Comparison of ENCODE assay signal across 8 cellular contexts in the genomic region with DNA sequence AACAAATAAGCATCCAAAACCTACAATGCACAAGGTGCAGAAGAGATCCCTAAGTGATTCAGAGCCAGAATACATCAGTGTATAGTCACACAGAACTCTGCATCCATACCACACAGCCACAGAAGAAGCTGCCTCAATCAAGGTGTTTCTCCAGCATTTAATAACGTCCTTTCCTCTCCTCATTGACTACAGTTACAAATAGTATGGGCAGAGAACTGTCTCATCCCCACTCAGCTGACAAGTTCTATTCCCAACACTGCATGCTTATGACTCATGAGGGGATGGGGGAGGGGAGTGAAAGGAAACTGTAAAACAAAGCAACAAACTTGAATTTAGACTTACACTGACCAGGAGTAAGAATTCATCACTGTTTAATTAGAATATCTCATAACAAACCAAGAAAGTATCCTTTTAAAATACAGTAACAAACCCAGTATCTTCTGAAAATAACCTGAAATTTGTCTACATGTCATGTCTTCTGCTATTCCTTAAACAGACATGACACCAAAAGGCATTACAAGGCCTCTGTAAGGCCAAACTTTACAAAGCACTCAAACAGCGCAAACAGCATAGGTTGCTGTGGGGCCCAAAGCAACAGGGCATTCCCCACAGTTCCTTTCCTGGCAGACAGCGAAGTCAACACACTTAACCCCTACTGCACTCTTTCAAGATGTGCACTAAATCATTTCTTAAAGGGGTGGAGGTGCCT. TPM values are rescaled to one million over a fixed set of nuclear protein-coding genes. Genes with fewer than 3 reads are reported as not detected.
DNase-seq lines count a peak whose midpoint lies in the region; ATAC-seq and TF ChIP-seq lines count a peak whose summit lies in the region.

No MANE protein-coding gene starts in this region.

- 0 out of 2 replicates have a peak overlapping the region, but pooled peaks have one; percentile 7 for H3K9ac ChIP-seq in PC-3 (ENCODE audit: low read length)

- H3K4me1 Mint-ChIP-seq in CD4-positive, alpha-beta memory T cell, result peaks cover 50 to 86% (median 67%) of the 10 kb centered on the region in 4 donors
- H3K4me1 Mint-ChIP-seq in GM23338, result peaks cover 45% of the 10 kb centered on the region

- H3K36me3 Mint-ChIP-seq in CD4-positive, alpha-beta memory T cell, result peaks cover 0 to 19% of the 10 kb centered on the region in 2 donors
- H3K36me3 Mint-ChIP-seq in GM23338 (ENCODE audit: low read depth), result no peaks in the 10 kb centered on the region; the same call in 2 of the 3 replicates

- peak overlapping the region; percentile 28 to 81 (median 67) for H3K4me3 Mint-ChIP-seq in CD4-positive, alpha-beta memory T cell
- peak overlapping the region; percentile 19; the same call in 1 of the 3 replicates for H3K4me3 Mint-ChIP-seq in GM23338

- H4K20me1 ChIP-seq in GM23338 (replicated peaks; ENCODE audit: insufficient read depth) (peaks cover 81% of the 10 kb centered on the region), PC-3 (ENCODE audit: low read length) (peaks cover 43% of the 10 kb centered on the region)

- no peaks in the 10 kb centered on the region for H3K27me3 Mint-ChIP-seq in CD4-positive, alpha-beta memory T cell
- peaks cover 11% of the 10 kb centered on the region for H3K27me3 Mint-ChIP-seq in GM23338 (ENCODE audit: insufficient read depth, low read depth, poor library complexity)

- TF ChIP-seq CTCF in GM23338 (conservative IDR thresholded peaks at IDR 0.05; ENCODE audit: low read depth in 2 of 2) (no peak), PC-3 (conservative IDR thresholded peaks at IDR 0.05; ENCODE audit: low read depth, low read length) (no peak), astrocyte of the spinal cord (IDR thresholded peaks at IDR 0.05; ENCODE audit: low read depth, low read length) (no peak)

- intact Hi-C loops in CD4-positive, alpha-beta memory T cell (cut with micrococcal nuclease), result loop anchor here (1.0 kb wide), 2 partner anchors 12 to 30 kb away; a partner anchor contains a TSS
- intact Hi-C loops in PC-3 (cut with micrococcal nuclease), result loop anchor here (2.0 to 5.0 kb wide), 2 partner anchors 15 to 46 kb away; no protein-coding TSS in a partner anchor

- no TSS peak for BruUV-seq in PC-3 (replicated peaks; lab: Mats Ljungman, UMichigan)

- H3K36me3 ChIP-seq in CD4-positive, alpha-beta memory T cell (ENCODE audit: insufficient read depth, low read length), result no peaks in the 10 kb centered on the region
- H3K36me3 ChIP-seq in GM23338 (ENCODE audit: insufficient read depth) (no peaks in the 10 kb centered on the region), PC-3 (ENCODE audit: low read depth, low read length) (0 out of 2 replicates have a peak, but pooled peaks cover 2% of the 10 kb centered on the region)

- H3K27ac ChIP-seq in CD4-positive, alpha-beta memory T cell (ENCODE audit: low read depth, low read length), result peak overlapping the region; percentile 55
- H3K27ac ChIP-seq in GM23338 (ENCODE audit: low read depth) (peak overlapping the region; percentile 57; the same call in 1 of the 2 replicates), PC-3 (ENCODE audit: low read length) (peak overlapping the region; percentile 65)

- DNase-seq in CD4-positive, alpha-beta memory T cell, result peak in 4 of 5 donors; percentile 32 to 74 (median 48)
- DNase-seq in GM23338 (ENCODE audit: low spot score), result no peak
- DNase-seq in PC-3, result peak; percentile 74
- DNase-seq in astrocyte of the spinal cord (ENCODE audit: low read depth, low spot score), result peak; percentile 87
- peak; percentile 75 for DNase-seq in hepatic stellate cell (ENCODE audit: low spot score)
- peak; percentile 62 for DNase-seq in skeletal muscle cell (ENCODE audit: low read depth)
- DNase-seq in NCI-H748 treated with DMSO at 0.1 percent for 48 hours (lab: John Stamatoyannopoulos, UW), result no peak
- no peak for DNase-seq in T1000 (lab: John Stamatoyannopoulos, UW)

- in situ Hi-C loops in astrocyte of the spinal cord (cut with HindIII; ENCODE audit: low sequenced_read_pairs), result no loop called here

- peaks cover 100% of the 10 kb centered on the region for H3K79me2 ChIP-seq in GM23338 (replicated peaks; ENCODE audit: insufficient read depth)
- peaks cover 98% of the 10 kb centered on the region for H3K79me2 ChIP-seq in PC-3 (ENCODE audit: low read length)

- peak overlapping the region; percentile 69 to 92 (median 89) for H3K27ac Mint-ChIP-seq in CD4-positive, alpha-beta memory T cell
- H3K27ac Mint-ChIP-seq in GM23338, result peak overlapping the region; percentile 48; the same call in 1 of the 2 replicates

- H3K4me2 ChIP-seq in GM23338 (peak overlapping the region; percentile 55; the same call in 1 of the 2 replicates), PC-3 (ENCODE audit: low read length) (peak overlapping the region; percentile 72)

- no peaks in the 10 kb centered on the region for H3K9me3 ChIP-seq in CD4-positive, alpha-beta memory T cell (ENCODE audit: control insufficient read depth in 1 of 2, low read length in 2 of 2)
- H3K9me3 ChIP-seq in PC-3 (ENCODE audit: low read length), result no peaks in the 10 kb centered on the region

- POLR2A ChIA-PET in CD4-positive, alpha-beta memory T cell (lab: Charles Lee; ENCODE audit: partially characterized antibody), result interaction anchor here (0.9 to 2.0 kb wide), 4 partner anchors 11 to 30 kb away, joined by 3 to 6 read pairs (median 4); no protein-coding TSS in a partner anchor
- POLR2A ChIA-PET in PC-3 (lab: Charles Lee; ENCODE audit: unreplicated experiment), result no interaction called here

- H3K4me3 ChIP-seq in CD4-positive, alpha-beta memory T cell (ENCODE audit: low read length in 2 of 2), result peak overlapping the region in 1 of 2 donors; percentile 8
- H3K4me3 ChIP-seq in GM23338 (no peak overlapping the region), PC-3 (ENCODE audit: low read length) (peak overlapping the region; percentile 36; the same call in 1 of the 2 replicates), astrocyte of the spinal cord (ENCODE audit: low read depth, low read length) (no peak overlapping the region), skeletal muscle cell (ENCODE audit: low read depth, low read length) (no peak overlapping the region)

- peaks cover 0 to under 1% (median 0%) of the 10 kb centered on the region in 8 donors for H3K9me3 Mint-ChIP-seq in CD4-positive, alpha-beta memory T cell
- no peaks in the 10 kb centered on the region for H3K9me3 Mint-ChIP-seq in GM23338

- H3F3A ChIP-seq in GM23338 (replicated peaks; ENCODE audit: low read depth) (peaks cover 3% of the 10 kb centered on the region; the same call in 1 of the 2 replicates), PC-3 (ENCODE audit: low read length, unreplicated experiment) (peaks cover 8% of the 10 kb centered on the region)

- ATAC-seq in GM23338 (peak; percentile 55), PC-3 (peak; percentile 92)

- CTCF ChIA-PET in CD4-positive, alpha-beta memory T cell (lab: Charles Lee; ENCODE audit: partially characterized antibody), result interaction anchor here (0.6 to 1.0 kb wide), 2 partner anchors 30 to 181 kb away, joined by 3 read pairs; no protein-coding TSS in a partner anchor
- CTCF ChIA-PET in PC-3 (lab: Charles Lee), result no interaction called here

- no peak overlapping the region for H2AFZ ChIP-seq in GM23338
- H2AFZ ChIP-seq in PC-3 (ENCODE audit: low read length), result no peak overlapping the region

- H3K4me1 ChIP-seq in CD4-positive, alpha-beta memory T cell (ENCODE audit: insufficient read depth, low read length), result peaks cover 72% of the 10 kb centered on the region
- H3K4me1 ChIP-seq in GM23338 (ENCODE audit: insufficient read depth), result peaks cover 46% of the 10 kb centered on the region
- H3K4me1 ChIP-seq in PC-3 (ENCODE audit: insufficient read depth, low read length), result peaks cover 24% of the 10 kb centered on the region

- no peaks in the 10 kb centered on the region for H3K27me3 ChIP-seq in CD4-positive, alpha-beta memory T cell (ENCODE audit: insufficient read depth, low read length)
- H3K27me3 ChIP-seq in GM23338 (ENCODE audit: insufficient read depth), result no peaks in the 10 kb centered on the region
- no peaks in the 10 kb centered on the region for H3K27me3 ChIP-seq in PC-3 (ENCODE audit: low read length)

- H3K9me2 ChIP-seq in GM23338 (ENCODE audit: insufficient read depth), result no peaks in the 10 kb centered on the region
- no peaks in the 10 kb centered on the region for H3K9me2 ChIP-seq in PC-3 (replicated peaks; ENCODE audit: low read length)

TF ChIP-seq in GM23338, 12 proteins besides CTCF, POLR2A, EP300 and RAD21 (continues in another document):
- TF ChIP-seq JUNB (IDR thresholded peaks at IDR 0.05; ENCODE audit: unreplicated experiment), result no peak
- TF ChIP-seq, protein P1, sequence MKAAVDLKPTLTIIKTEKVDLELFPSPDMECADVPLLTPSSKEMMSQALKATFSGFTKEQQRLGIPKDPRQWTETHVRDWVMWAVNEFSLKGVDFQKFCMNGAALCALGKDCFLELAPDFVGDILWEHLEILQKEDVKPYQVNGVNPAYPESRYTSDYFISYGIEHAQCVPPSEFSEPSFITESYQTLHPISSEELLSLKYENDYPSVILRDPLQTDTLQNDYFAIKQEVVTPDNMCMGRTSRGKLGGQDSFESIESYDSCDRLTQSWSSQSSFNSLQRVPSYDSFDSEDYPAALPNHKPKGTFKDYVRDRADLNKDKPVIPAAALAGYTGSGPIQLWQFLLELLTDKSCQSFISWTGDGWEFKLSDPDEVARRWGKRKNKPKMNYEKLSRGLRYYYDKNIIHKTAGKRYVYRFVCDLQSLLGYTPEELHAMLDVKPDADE (IDR thresholded peaks at IDR 0.05), result no peak
- TF ChIP-seq STAT1 (IDR thresholded peaks at IDR 0.05; ENCODE audit: unreplicated experiment), result no peak
- no peak for TF ChIP-seq CREB1 (CRISPR knock-in tag; IDR thresholded peaks at IDR 0.05; ENCODE audit: low read depth)

RNA-seq across cellular contexts. Expression of a gene that starts 29.3 kb away (rescaled TPM):
- total RNA-seq in CD4-positive, alpha-beta memory T cell, result 100 to 1,000 TPM; 145 to 149 TPM
- 10 to 100 TPM; 45.6 to 76.2 TPM for polyA plus RNA-seq in CD4-positive, alpha-beta memory T cell
- 233 TPM in 2 replicates for total RNA-seq in GM23338 (2014; rRNA removed; shearing (Covaris generic))
- 124 and 134 TPM in 2 replicates for polyA plus RNA-seq in GM23338 (2016; fragmentation: Nextera tagmentation; extraction: Ambion mirVana)
- total RNA-seq in PC-3 (2014; rRNA removed), result 80.1 and 92.7 TPM in 2 replicates

RNA-seq across cellular contexts. Expression of a gene that starts 41.8 kb away (rescaled TPM):
- total RNA-seq in CD4-positive, alpha-beta memory T cell, result 10 to 100 TPM; 21.5 to 21.9 TPM
- polyA plus RNA-seq in CD4-positive, alpha-beta memory T cell, result 100 to 1,000 TPM in 1 of 2 donors, 10 to 100 TPM in 1; 68.3 to 109 TPM
- 87.0 and 109 TPM in 2 replicates for total RNA-seq in GM23338 (2014; rRNA removed; shearing (Covaris generic))
- 106 and 109 TPM in 2 replicates for polyA plus RNA-seq in GM23338 (2016; fragmentation: Nextera tagmentation; extraction: Ambion mirVana)
- 167 and 212 TPM in 2 replicates for total RNA-seq in PC-3 (2014; rRNA removed)

RNA-seq across cellular contexts. Expression of a gene that starts 55.1 kb away (rescaled TPM):
- 10 to 100 TPM; 21.2 to 22.5 TPM for total RNA-seq in CD4-positive, alpha-beta memory T cell
- 10 to 100 TPM; 40.2 to 71.9 TPM for polyA plus RNA-seq in CD4-positive, alpha-beta memory T cell
- total RNA-seq in GM23338 (2014; rRNA removed; shearing (Covaris generic)), result 16.6 and 17.2 TPM in 2 replicates
- 4.1 and 5.8 TPM in 2 replicates for polyA plus RNA-seq in GM23338 (2016; fragmentation: Nextera tagmentation; extraction: Ambion mirVana)
- 9.2 and 9.8 TPM in 2 replicates for total RNA-seq in PC-3 (2014; rRNA removed)

RNA-seq across cellular contexts. Expression of a gene that starts 55.2 kb away (rescaled TPM):
- total RNA-seq in CD4-positive, alpha-beta memory T cell, result 10 to 100 TPM; 70.9 to 71.0 TPM
- polyA plus RNA-seq in CD4-positive, alpha-beta memory T cell, result 100 to 1,000 TPM in 1 of 2 donors, 10 to 100 TPM in 1; 85.7 to 118 TPM
- total RNA-seq in GM23338 (2014; rRNA removed; shearing (Covaris generic)), result 99.5 and 108 TPM in 2 replicates
- polyA plus RNA-seq in GM23338 (2016; fragmentation: Nextera tagmentation; extraction: Ambion mirVana), result 168 and 185 TPM in 2 replicates
- 120 and 166 TPM in 2 replicates for total RNA-seq in PC-3 (2014; rRNA removed)

Comparison
In these comparisons a context has a peak if more than half of its experiments do, and no peak if none do; other contexts are left out.
1. DNase-seq: peak in CD4-positive, alpha-beta memory T cell (4 of 5), PC-3 (single experiment), astrocyte of the spinal cord (single experiment), hepatic stellate cell (single experiment) and skeletal muscle cell (single experiment); none in GM23338 (single experiment), NCI-H748 treated with DMSO at 0.1 percent for 48 hours (single experiment) and T1000 (single experiment).
2. Peak in every context shown above with its lines, with median percentiles within 50 percentile points of each other: H3K27ac ChIP-seq.